Comparison of ENCODE assay signal across 11 cellular contexts in genomic region chr10:18179901-18180300, GRCh38. TPM values are rescaled to one million over a fixed set of nuclear protein-coding genes. Genes with fewer than 3 reads are reported as not detected.
DNase-seq lines count a peak whose midpoint lies in the region; ATAC-seq, FAIRE-seq and TF ChIP-seq lines count a peak whose summit lies in the region.
"Had no signal": no experiment of that assay in that cellular context is flagged by ENCODE, and none has a peak within 500 bp of the region (broad histone marks: within the 10 kb centered on the region; RNA-seq: fewer than 3 reads in every experiment).

No MANE protein-coding gene starts in this region.

- intact Hi-C loops in HepG2 (cut with micrococcal nuclease; ENCODE audit: unreplicated experiment): no loop called here

- no peaks in the 10 kb centered on the region for H3K79me2 ChIP-seq in HepG2 (ENCODE audit: insufficient read depth, low read length)

- H3K9me3 ChIP-seq in liver (ENCODE audit: control insufficient read depth in 4 of 4, low read length in 3 of 4) (no peaks in the 10 kb centered on the region), HepG2 (ENCODE audit: low read length) (no peaks in the 10 kb centered on the region)

- H3K27me3 ChIP-seq in liver (ENCODE audit: control insufficient read depth in 4 of 4, insufficient read depth in 4 of 4, low read length in 3 of 4) (no peaks in the 10 kb centered on the region), HepG2 (ENCODE audit: control insufficient read depth in 1 of 2, insufficient read depth in 2 of 2, low read length in 2 of 2) (peaks cover 0 to 18% of the 10 kb centered on the region in 2 experiments; a peak in 2 of 5 replicates)

- TF ChIP-seq CTCF in liver (IDR thresholded peaks at IDR 0.05; ENCODE audit: low read depth, low read length, missing input control) (no peak), HepG2 (CRISPR knock-in tag; IDR thresholded peaks at IDR 0.05) (no peak), fibroblast of mammary gland (conservative IDR thresholded peaks at IDR 0.05; ENCODE audit: control insufficient read depth, insufficient read depth, low read depth, low read length) (no peak)

- H3K4me2 ChIP-seq in HepG2 (ENCODE audit: low read depth, low read length): no peak overlapping the region
- H3K4me2 ChIP-seq: KMS-11 had no signal

- no peak overlapping the region for H3K27ac ChIP-seq in liver (ENCODE audit: low read depth in 1 of 2, low read length in 2 of 2)
- H3K27ac ChIP-seq in HepG2 (ENCODE audit: extremely low read length, insufficient read depth, low read length): no peak overlapping the region
- H3K27ac ChIP-seq: KMS-11 had no signal

- H2AFZ ChIP-seq in HepG2 (ENCODE audit: low read length): no peak overlapping the region

- FAIRE-seq in HepG2 (lab: Jason Lieb, UNC): no peak

- H3K4me1 ChIP-seq in liver (ENCODE audit: control insufficient read depth in 4 of 4, insufficient read depth in 4 of 4, low read length in 3 of 4) (no peaks in the 10 kb centered on the region), HepG2 (ENCODE audit: insufficient read depth, low read length) (no peaks in the 10 kb centered on the region)

- H3K36me3 ChIP-seq in liver (ENCODE audit: control insufficient read depth in 4 of 4, insufficient read depth in 3 of 4, low read depth in 1 of 4, low read length in 3 of 4): no peaks in the 10 kb centered on the region
- H3K36me3 ChIP-seq in HepG2 (replicated peaks in 1 of 2; ENCODE audit: control insufficient read depth in 1 of 2, insufficient read depth in 2 of 2, low read length in 2 of 2): no peaks in the 10 kb centered on the region

- CTCF ChIA-PET in HepG2 (lab: Yijun Ruan, JAX; ENCODE audit: low intra/inter-chr PET ratio, low total read pairs): no interaction called here

- no peak for TF ChIP-seq RAD21 in liver (IDR thresholded peaks at IDR 0.05)
- no peak for TF ChIP-seq RAD21 in HepG2 (CRISPR knock-in tag; IDR thresholded peaks at IDR 0.05)

- POLR2A ChIA-PET in HepG2 (lab: Yijun Ruan, JAX): no interaction called here

- ATAC-seq in HepG2: no peak

- in situ Hi-C loops in HepG2 (cut with HindIII; ENCODE audit: extremely low pct_ligation_motif_present, low pct_unique_long_range_greater_than_20kb): no loop called here

- BruUV-seq in HepG2 (replicated peaks; lab: Mats Ljungman, UMichigan): no TSS peak

- TF ChIP-seq POLR2A in HepG2 (IDR thresholded peaks at IDR 0.05; ENCODE audit: insufficient read depth in 1 of 2, low read depth in 2 of 2, low read length in 2 of 2): no peak

- DNase-seq in HepG2 (ENCODE audit: low spot score): no peak
- DNase-seq in fibroblast of mammary gland (ENCODE audit: low read depth): peak; percentile 80
- peak; percentile 17 for DNase-seq in myocyte (ENCODE audit: low read depth)
- DNase-seq in NCI-H2227 (lab: John Stamatoyannopoulos, UW; ENCODE audit: unreplicated experiment): no peak
- no peak for DNase-seq in NCI-H345 treated with DMSO at 0.1 percent for 48 hours (lab: John Stamatoyannopoulos, UW; ENCODE audit: unreplicated experiment)
- no peak for DNase-seq in stimulated activated CD4-positive, alpha-beta T cell treated with anti-CD3 and anti-CD28 coated beads, Interleukin-12 subunit alpha, Interleukin-12 subunit beta, amount 100 ng/mL, for 4 hours
- no peak for DNase-seq in islet precursor cell
- DNase-seq: AML-193, naive B cell had no signal

- WGBS in liver: 54% methylated on average over 6 of the region's 6 CpGs
- 3% methylated on average over 6 of the region's 6 CpGs for WGBS in HepG2 (ENCODE audit: low lambda C conversion rate)

- H3K9ac ChIP-seq in liver (ENCODE audit: low read depth in 1 of 2, low read length in 2 of 2) (no peak overlapping the region), HepG2 (ENCODE audit: insufficient read depth, low read depth, low read length) (no peak overlapping the region)
- H3K9ac ChIP-seq: KMS-11 had no signal

- no peak for TF ChIP-seq EP300 in HepG2 (IDR thresholded peaks at IDR 0.05; ENCODE audit: low read depth in 2 of 2, low read length in 2 of 2)
- TF ChIP-seq EP300 in HepG2 (CRISPR knock-in tag; IDR thresholded peaks at IDR 0.05; ENCODE audit: borderline replicate concordance): no peak

- H3K4me3 ChIP-seq in liver (ENCODE audit: low read depth in 1 of 3, low read length in 3 of 3) (no peak overlapping the region), HepG2 (replicated peaks in 1 of 3; ENCODE audit: insufficient read depth in 1 of 3, low read depth in 2 of 3, low read length in 3 of 3) (no peak overlapping the region), fibroblast of mammary gland (ENCODE audit: control insufficient read depth, low read depth, low read length) (no peak overlapping the region)

- H4K20me1 ChIP-seq in HepG2 (ENCODE audit: insufficient read depth, low read length): no peaks in the 10 kb centered on the region

TF ChIP-seq in liver, 16 proteins besides CTCF, POLR2A, EP300 and RAD21:
- TF ChIP-seq FOXA1 (IDR thresholded peaks at IDR 0.05): no peak
- TF ChIP-seq RXRA (IDR thresholded peaks at IDR 0.05): peak; percentile 34 to 71
- TF ChIP-seq SP1 (IDR thresholded peaks at IDR 0.05): no peak
TF ChIP-seq in liver: peak in this region for 1.

TF ChIP-seq in HepG2, 621 proteins besides CTCF, POLR2A, EP300 and RAD21:
- no peak for TF ChIP-seq PHF20 (CRISPR knock-in tag; IDR thresholded peaks at IDR 0.05)
- no peak for TF ChIP-seq ZNF547 (CRISPR knock-in tag; IDR thresholded peaks at IDR 0.05)
TF ChIP-seq in HepG2: peak in this region for 0.

RNA-seq across cellular contexts. Expression of gene CACNB2, which starts 39.7 kb away (rescaled TPM):
- total RNA-seq in liver: 1 to 10 TPM in 1 of 2 donors, under 1 TPM in 1; 0.65 to 1.0 TPM
- 1 to 10 TPM in 1 of 2 donors, under 1 TPM in 1; 0.38 to 3.1 TPM for polyA plus RNA-seq in liver
- not detected in 2 replicates for total RNA-seq in HepG2 (2016; rRNA removed; fragmentation: Illumina TruSeq; extraction: Trizol)
- total RNA-seq in HepG2 (2016; cell fraction: cytosol; rRNA removed; fragmentation: Illumina TruSeq; extraction: Trizol; ENCODE audit: low read depth): not detected in 2 replicates
- total RNA-seq in HepG2 (2016; cell fraction: insoluble cytoplasmic fraction; rRNA removed; fragmentation: Illumina TruSeq; extraction: Trizol): not detected in 2 replicates
- total RNA-seq in HepG2 (2016; cell fraction: membrane; rRNA removed; fragmentation: Illumina TruSeq; extraction: Trizol): not detected in 2 replicates
- not detected in 2 replicates for total RNA-seq in HepG2 (2016; cell fraction: nucleus; rRNA removed; fragmentation: Illumina TruSeq; extraction: Trizol)
- polyA plus RNA-seq in HepG2 (2011; rRNA removed): not detected in 2 replicates
- not detected in 2 replicates for polyA plus RNA-seq in HepG2 (2011; cell fraction: cytosol; rRNA removed)
- not detected in 2 replicates for polyA plus RNA-seq in HepG2 (2011; cell fraction: nucleus; rRNA removed)
- polyA plus RNA-seq in HepG2 (2012): 1.3 and 1.9 TPM in 2 replicates
- polyA plus RNA-seq in HepG2 (2016; cell fraction: cytosol; fragmentation: Illumina TruSeq; extraction: Trizol; ENCODE audit: low read depth): not detected in 2 replicates
- not detected in 2 replicates for polyA plus RNA-seq in HepG2 (2016; cell fraction: insoluble cytoplasmic fraction; fragmentation: Illumina TruSeq; extraction: Trizol; ENCODE audit: low read depth)
- polyA plus RNA-seq in HepG2 (2016; cell fraction: membrane; fragmentation: Illumina TruSeq; extraction: Trizol; ENCODE audit: low read depth): not detected in 2 replicates
- polyA plus RNA-seq in HepG2 (2016; cell fraction: nucleus; fragmentation: Illumina TruSeq; extraction: Trizol; ENCODE audit: insufficient read depth, low read depth): not detected in 2 replicates
- 0.30 TPM in 1 of 2 replicates, not detected in the other for polyA minus RNA-seq in HepG2 (2011; rRNA and poly(A)+ RNA removed; ENCODE audit: low replicate concordance)
- not detected in 2 replicates for polyA minus RNA-seq in HepG2 (2011; cell fraction: cytosol; rRNA and poly(A)+ RNA removed)
- under 0.01 TPM in 1 of 2 replicates, not detected in the other for polyA minus RNA-seq in HepG2 (2011; cell fraction: nucleus; rRNA and poly(A)+ RNA removed)
- not detected in 2 replicates for total RNA-seq in myocyte
- polyA plus RNA-seq in myocyte (2012): 0.15 TPM

Comparison
In these comparisons a context has a peak if more than half of its experiments do, and no peak if none do; other contexts are left out.
1. DNase-seq: peak in fibroblast of mammary gland (single experiment) and myocyte (single experiment); none in HepG2 (single experiment), NCI-H2227 (single experiment), NCI-H345 treated with DMSO at 0.1 percent for 48 hours (single experiment), stimulated activated CD4-positive, alpha-beta T cell treated with anti-CD3 and anti-CD28 coated beads, Interleukin-12 subunit alpha, Interleukin-12 subunit beta, amount 100 ng/mL, for 4 hours (single experiment) and islet precursor cell (single experiment).